In the genomic region with DNA sequence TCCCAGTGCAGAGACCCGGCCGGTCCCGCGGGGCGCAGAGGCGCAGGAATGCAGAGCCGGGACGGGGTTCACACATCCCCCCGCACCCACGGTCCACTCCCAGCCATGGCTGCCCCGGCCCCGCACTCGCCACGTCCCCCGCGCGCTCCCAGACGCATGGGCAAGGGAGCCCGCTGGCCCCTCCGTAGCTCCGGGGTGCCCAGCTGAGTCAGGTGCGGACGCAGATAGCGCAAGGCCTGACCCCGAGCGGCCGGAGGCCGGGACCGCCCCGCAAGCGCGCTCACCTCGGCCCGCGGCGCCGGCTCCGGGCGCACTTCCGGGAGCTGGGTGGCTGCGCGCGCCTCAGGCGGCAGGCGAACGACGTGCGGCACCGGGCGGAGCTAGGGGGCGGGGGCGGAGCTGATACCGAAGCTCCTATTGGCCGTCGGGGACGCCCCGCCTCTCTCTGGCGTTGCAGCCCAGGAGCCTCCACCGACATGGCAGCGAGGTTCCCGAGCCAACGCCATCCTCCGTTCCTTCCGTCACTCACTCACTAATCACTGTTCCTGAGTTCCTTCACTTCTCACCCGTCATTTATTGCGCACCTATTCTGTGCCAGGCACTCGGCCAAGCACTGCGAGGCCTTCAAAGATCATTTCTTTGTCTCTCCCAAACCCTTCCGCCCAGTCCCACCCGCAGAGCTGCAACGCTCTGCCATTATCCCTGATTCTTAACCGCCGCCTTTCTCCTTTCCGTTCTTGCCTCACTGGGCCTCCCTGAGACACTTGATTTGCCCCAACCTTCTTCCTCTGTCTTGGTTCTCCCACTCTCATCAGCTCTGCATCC, we compare ENCODE assay signal across 8 cellular contexts. TPM values are rescaled to one million over a fixed set of nuclear protein-coding genes. Genes with fewer than 3 reads are reported as not detected.
DNase-seq lines count a peak whose midpoint lies in the region; ATAC-seq, FAIRE-seq and TF ChIP-seq lines count a peak whose summit lies in the region.

Gene ZNF18 (minus strand): TSS at position 329 of the 825 bp plus-strand sequence. CDS start 4,646 bp downstream, outside the sequence.

- peak within 1 kb of the TSS; percentile 96 for H3K4me3 Mint-ChIP-seq in endothelial cell (ENCODE audit: unreplicated experiment)

- in situ Hi-C loops in Caki2 (cut with HindIII; ENCODE audit: low pct_unique_long_range_greater_than_20kb, low sequenced_read_pairs): no loop called here

- peak within 1 kb of the TSS; percentile 76 for H3K4me3 ChIP-seq in NT2/D1 (ENCODE audit: insufficient read length, low read depth)

- peak; percentile 76 for FAIRE-seq in HTR-8/SVneo (lab: Jason Lieb, UNC)

- H3K4me1 Mint-ChIP-seq in endothelial cell (ENCODE audit: unreplicated experiment): peaks cover 4% of the 10 kb centered on the region

- DNase-seq in Caki2 (ENCODE audit: low read depth): peak; percentile 90
- peak; percentile 93 for DNase-seq in HTR-8/SVneo (ENCODE audit: insufficient read length, low spot score)
- DNase-seq in NT2/D1 (ENCODE audit: low read depth, low spot score): peak; percentile 90
- DNase-seq in activated CD8-positive, alpha-beta memory T cell treated with anti-CD3 and anti-CD28 coated beads, Interleukin-2, amount 50 U/mL, for 24 hours (ENCODE audit: extremely low read depth): peak; percentile 82
- DNase-seq in endothelial cell (ENCODE audit: low spot score): peak; percentile 96
- peak; percentile 93 for DNase-seq in middle frontal gyrus (ENCODE audit: extremely low spot score, low spot score)
- peak; percentile 93 for DNase-seq in stimulated activated CD8-positive, alpha-beta memory T cell treated with anti-CD3 and anti-CD28 coated beads, Interleukin-2, amount 100 ng/mL, for 1 hour (ENCODE audit: low read depth in 2 of 2)

- H3K27me3 Mint-ChIP-seq in endothelial cell (ENCODE audit: unreplicated experiment): peaks cover 5% of the 10 kb centered on the region

- TF ChIP-seq CTCF in endothelial cell (IDR thresholded peaks at IDR 0.05; ENCODE audit: unreplicated experiment): no peak

- peaks cover 4% of the 10 kb centered on the region for H3K36me3 ChIP-seq in NT2/D1 (ENCODE audit: insufficient read depth, insufficient read length, low read length)

- no peaks in the 10 kb centered on the region for H3K9me3 Mint-ChIP-seq in endothelial cell (ENCODE audit: unreplicated experiment)

- H3K27me3 ChIP-seq in NT2/D1 (ENCODE audit: insufficient read depth, insufficient read length): no peaks in the 10 kb centered on the region

- peaks cover 8% of the 10 kb centered on the region for H3K36me3 Mint-ChIP-seq in endothelial cell (ENCODE audit: low read depth, unreplicated experiment)

- peak within 1 kb of the TSS; percentile 94 for H3K27ac Mint-ChIP-seq in endothelial cell (ENCODE audit: unreplicated experiment)

- H3K9ac ChIP-seq in NT2/D1 (ENCODE audit: insufficient read length, low read depth): peak within 1 kb of the TSS; percentile 85

- no peaks in the 10 kb centered on the region for H3K4me1 ChIP-seq in NT2/D1 (ENCODE audit: insufficient read depth, insufficient read length)

- peak; percentile 96 for ATAC-seq in GM21381 (IDR thresholded peaks at IDR 0.05; ENCODE audit: unreplicated experiment)

- H3K9me3 ChIP-seq in NT2/D1 (ENCODE audit: insufficient read depth, low read length): no peaks in the 10 kb centered on the region

RNA-seq across cellular contexts. Expression of gene ZNF18, which starts in this region (rescaled TPM):
- 6.1 TPM in 2 replicates for total RNA-seq in Caki2 (2014; rRNA removed; shearing (Covaris generic); ENCODE audit: low replicate concordance)
- 5.3 TPM for total RNA-seq in endothelial cell (ENCODE audit: unreplicated experiment)

Comparison
In these comparisons a context has a peak if more than half of its experiments do, and no peak if none do; other contexts are left out.
1. Peak in every context shown above with its lines: DNase-seq, ATAC-seq and H3K4me3 ChIP-seq.